Comparison of ENCODE assay signal across 1 cellular context in the genomic region with DNA sequence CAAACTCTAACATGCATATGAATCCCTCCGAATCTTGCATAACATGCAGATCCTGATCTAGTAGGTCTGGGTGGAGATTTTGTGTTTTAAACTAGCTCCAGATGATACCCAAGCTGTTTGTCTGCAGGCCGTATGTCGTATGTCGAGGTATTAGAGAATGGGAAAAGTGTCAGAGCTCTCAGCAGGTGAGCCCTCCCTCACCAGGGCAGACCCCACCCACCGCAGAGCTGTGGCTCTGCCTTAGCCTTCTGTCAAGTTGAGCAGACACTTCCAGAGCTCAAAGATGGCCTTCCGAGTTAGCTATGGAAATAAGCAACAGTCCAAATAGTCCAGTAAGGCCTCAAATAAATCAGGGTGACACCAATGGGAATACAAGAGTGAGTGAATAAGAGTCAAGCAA.
TF ChIP-seq lines count a peak whose summit lies in the region.

No MANE protein-coding gene starts in this region.

TF ChIP-seq in GM23338, 12 proteins besides CTCF, POLR2A, EP300 and RAD21 (continued from another document):
- no peak for TF ChIP-seq CREB1 (CRISPR knock-in tag; IDR thresholded peaks at IDR 0.05; ENCODE audit: low read depth)
- no peak for TF ChIP-seq ZNF114 (CRISPR knock-in tag; IDR thresholded peaks at IDR 0.05)
- no peak for TF ChIP-seq JUNB (IDR thresholded peaks at IDR 0.05; ENCODE audit: unreplicated experiment)
